20 cellular contexts compared by ENCODE assay signal in genomic region chr9:4022435-4023067, GRCh38.
DNase-seq lines count a peak whose midpoint lies in the region; ATAC-seq, FAIRE-seq and TF ChIP-seq lines count a peak whose summit lies in the region.
"Had no signal": no experiment of that assay in that cellular context is flagged by ENCODE, and none has a peak within 500 bp of the region (broad histone marks: within the 10 kb centered on the region; RNA-seq: fewer than 3 reads in every experiment).

No MANE protein-coding gene starts in this region.

- BruUV-seq in HepG2 (replicated peaks; lab: Mats Ljungman, UMichigan), result no TSS peak

- H4K20me1 ChIP-seq in HepG2 (ENCODE audit: insufficient read depth, low read length), result no peaks in the 10 kb centered on the region
- no peaks in the 10 kb centered on the region for H4K20me1 ChIP-seq in SK-N-SH (ENCODE audit: insufficient read depth)

- no peak overlapping the region for H3K4me2 ChIP-seq in HepG2 (ENCODE audit: low read depth, low read length)
- H3K4me2 ChIP-seq in SK-N-SH, result no peak overlapping the region

- TF ChIP-seq CTCF in liver (IDR thresholded peaks at IDR 0.05; ENCODE audit: low read depth, low read length, missing input control), result no peak
- no peak for TF ChIP-seq CTCF in HepG2 (CRISPR knock-in tag; IDR thresholded peaks at IDR 0.05)
- no peak for TF ChIP-seq CTCF in SK-N-SH (IDR thresholded peaks at IDR 0.05)
- no peak for TF ChIP-seq CTCF in right lobe of liver (IDR thresholded peaks at IDR 0.05)

- H2AFZ ChIP-seq in HepG2 (ENCODE audit: low read length) (no peak overlapping the region), SK-N-SH (ENCODE audit: low read depth) (no peak overlapping the region)
- H2AFZ ChIP-seq: GM23248 had no signal

- TF ChIP-seq POLR2A in HepG2 (IDR thresholded peaks at IDR 0.05; ENCODE audit: insufficient read depth in 1 of 2, low read depth in 2 of 2, low read length in 2 of 2), result no peak
- TF ChIP-seq POLR2A in right lobe of liver (IDR thresholded peaks at IDR 0.05), result no peak

- TF ChIP-seq RAD21 in liver (IDR thresholded peaks at IDR 0.05) (peak in 1 of 2 donors; percentile 34), HepG2 (CRISPR knock-in tag; IDR thresholded peaks at IDR 0.05) (no peak), SK-N-SH (IDR thresholded peaks at IDR 0.05; ENCODE audit: low read length) (no peak)

- H3K27me3 ChIP-seq in liver (ENCODE audit: control insufficient read depth in 4 of 4, insufficient read depth in 4 of 4, low read length in 3 of 4), result no peaks in the 10 kb centered on the region
- no peaks in the 10 kb centered on the region for H3K27me3 ChIP-seq in HepG2 (ENCODE audit: control insufficient read depth in 1 of 2, insufficient read depth in 2 of 2, low read length in 2 of 2)
- no peaks in the 10 kb centered on the region for H3K27me3 ChIP-seq in SK-N-SH (ENCODE audit: insufficient read depth)
- no peaks in the 10 kb centered on the region for H3K27me3 ChIP-seq in right lobe of liver

- 56% methylated on average over 4 of the region's 4 CpGs for WGBS in liver
- 56% methylated on average over 4 of the region's 4 CpGs for WGBS in HepG2 (ENCODE audit: low lambda C conversion rate)
- WGBS in SK-N-SH (ENCODE audit: low lambda C conversion rate), result 76% methylated on average over 4 of the region's 4 CpGs
- WGBS in right lobe of liver (ENCODE audit: insufficient coverage, low coverage, low lambda C conversion rate, missing lambda C conversion rate), result 53% methylated on average over 4 of the region's 4 CpGs

- POLR2A ChIA-PET in HepG2 (lab: Yijun Ruan, JAX), result no interaction called here
- POLR2A ChIA-PET in SK-N-SH (lab: Yijun Ruan, JAX), result no interaction called here

- no peaks in the 10 kb centered on the region for H3K9me2 ChIP-seq in SK-N-SH

- no peak for ATAC-seq in HepG2
- peak; percentile 76 to 95 (median 84) for ATAC-seq in right lobe of liver
- no peak for ATAC-seq in HG03469 (IDR thresholded peaks at IDR 0.05; ENCODE audit: unreplicated experiment)
- ATAC-seq: K562 had no signal

- FAIRE-seq in HepG2 (lab: Jason Lieb, UNC), result no peak
- FAIRE-seq: GM12891, GM18507, K562 had no signal

- TF ChIP-seq EP300 in HepG2 (IDR thresholded peaks at IDR 0.05; ENCODE audit: low read depth in 2 of 2, low read length in 2 of 2) (no peak), HepG2 (CRISPR knock-in tag; IDR thresholded peaks at IDR 0.05; ENCODE audit: borderline replicate concordance) (no peak), SK-N-SH (IDR thresholded peaks at IDR 0.05; ENCODE audit: borderline replicate concordance in 1 of 2, low read depth in 1 of 2, low read length in 1 of 2) (peak in 1 of 2 experiments; percentile 55; a peak in 1 of 4 replicates)

- H3K4me1 ChIP-seq in liver (ENCODE audit: control insufficient read depth in 4 of 4, insufficient read depth in 4 of 4, low read length in 3 of 4) (peaks cover 5 to 16% (median 10%) of the 10 kb centered on the region in 4 donors), HepG2 (ENCODE audit: insufficient read depth, low read length) (no peaks in the 10 kb centered on the region), SK-N-SH (ENCODE audit: control insufficient read depth in 1 of 2, insufficient read depth in 2 of 2, low read depth in 1 of 2, low read length in 1 of 2) (peaks cover 0 to 13% of the 10 kb centered on the region in 2 experiments; a peak in 3 of 4 replicates), right lobe of liver (peaks cover 0 to 16% (median 6%) of the 10 kb centered on the region in 4 donors)

- H3K4me3 ChIP-seq in liver (ENCODE audit: low read depth in 1 of 3, low read length in 3 of 3), result no peak overlapping the region
- H3K4me3 ChIP-seq in HepG2 (replicated peaks in 1 of 3; ENCODE audit: insufficient read depth in 1 of 3, low read depth in 2 of 3, low read length in 3 of 3), result no peak overlapping the region
- H3K4me3 ChIP-seq in SK-N-SH (ENCODE audit: low read depth in 2 of 2, low read length in 1 of 2), result no peak overlapping the region
- H3K4me3 ChIP-seq in right lobe of liver, result no peak overlapping the region
- H3K4me3 ChIP-seq: GM23248, K562 had no signal

- no peaks in the 10 kb centered on the region for H3K36me3 ChIP-seq in liver (ENCODE audit: control insufficient read depth in 4 of 4, insufficient read depth in 3 of 4, low read depth in 1 of 4, low read length in 3 of 4)
- H3K36me3 ChIP-seq in HepG2 (replicated peaks in 1 of 2; ENCODE audit: control insufficient read depth in 1 of 2, insufficient read depth in 2 of 2, low read length in 2 of 2), result no peaks in the 10 kb centered on the region
- H3K36me3 ChIP-seq in SK-N-SH (replicated peaks in 1 of 2; ENCODE audit: control insufficient read depth in 1 of 2, insufficient read depth in 2 of 2, low read length in 1 of 2), result no peaks in the 10 kb centered on the region
- no peaks in the 10 kb centered on the region for H3K36me3 ChIP-seq in right lobe of liver

- H3K27ac ChIP-seq in liver (ENCODE audit: low read depth in 1 of 2, low read length in 2 of 2) (no peak overlapping the region), HepG2 (ENCODE audit: extremely low read length, insufficient read depth, low read length) (no peak overlapping the region), SK-N-SH (ENCODE audit: low read depth in 2 of 2, low read length in 1 of 2) (no peak overlapping the region), right lobe of liver (no peak overlapping the region)
- H3K27ac ChIP-seq: GM23248, RWPE1 had no signal

- no peaks in the 10 kb centered on the region for H3K9me3 ChIP-seq in liver (ENCODE audit: control insufficient read depth in 4 of 4, low read length in 3 of 4)
- H3K9me3 ChIP-seq in HepG2 (ENCODE audit: low read length), result no peaks in the 10 kb centered on the region
- no peaks in the 10 kb centered on the region for H3K9me3 ChIP-seq in SK-N-SH
- no peaks in the 10 kb centered on the region for H3K9me3 ChIP-seq in right lobe of liver

- intact Hi-C loops in HepG2 (cut with micrococcal nuclease; ENCODE audit: unreplicated experiment) (no loop called here), right lobe of liver (cut with DNase I) (no loop called here)

- H3F3A ChIP-seq in SK-N-SH (replicated peaks; ENCODE audit: insufficient read depth), result no peaks in the 10 kb centered on the region

- CTCF ChIA-PET in HepG2 (lab: Yijun Ruan, JAX; ENCODE audit: low intra/inter-chr PET ratio, low total read pairs), result no interaction called here
- CTCF ChIA-PET in SK-N-SH (lab: Yijun Ruan, JAX), result no interaction called here

- H3K79me2 ChIP-seq in HepG2 (ENCODE audit: insufficient read depth, low read length), result no peaks in the 10 kb centered on the region
- H3K79me2 ChIP-seq in SK-N-SH (ENCODE audit: insufficient read depth), result peaks cover 3% of the 10 kb centered on the region; the same call in 1 of the 2 replicates

- no peak overlapping the region for H3K9ac ChIP-seq in liver (ENCODE audit: low read depth in 1 of 2, low read length in 2 of 2)
- H3K9ac ChIP-seq in HepG2 (ENCODE audit: insufficient read depth, low read depth, low read length), result no peak overlapping the region
- H3K9ac ChIP-seq in SK-N-SH, result no peak overlapping the region
- H3K9ac ChIP-seq: GM23248 had no signal

- in situ Hi-C loops in HepG2 (cut with HindIII; ENCODE audit: extremely low pct_ligation_motif_present, low pct_unique_long_range_greater_than_20kb) (no loop called here), ACHN (cut with HindIII; ENCODE audit: low pct_ligation_motif_present, low pct_unique_long_range_greater_than_20kb, low sequenced_read_pairs) (no loop called here)

- DNase-seq in HepG2 (ENCODE audit: low spot score) (no peak), SK-N-SH (peak; percentile 21), right lobe of liver (no peak), ACHN (no peak)
- DNase-seq in activated CD4-positive, CD25-positive, alpha-beta regulatory T cell (lab: John Stamatoyannopoulos, UW), result no peak
- DNase-seq: CD4-positive, alpha-beta T cell; GF-D8; GM23248; HCEC 1CT; MV-4-11; NCI-H2029; NCI-H345; NCI-H526 treated with DMSO at 0.1 percent for 48 hours; SW 1271 had no signal

TF ChIP-seq in liver, 16 proteins besides CTCF, POLR2A, EP300 and RAD21:
- TF ChIP-seq TAF1 (conservative IDR thresholded peaks at IDR 0.05), result no peak
- TF ChIP-seq HNF4A (conservative IDR thresholded peaks at IDR 0.05), result peak; percentile 25 to 33
- TF ChIP-seq GABPA (IDR thresholded peaks at IDR 0.05 in 1 of 2, conservative IDR thresholded peaks at IDR 0.05 in 1 of 2), result no peak
- peak; percentile 52 for TF ChIP-seq FOXA2 (IDR thresholded peaks at IDR 0.05)
- peak; percentile 20 for TF ChIP-seq FOXA1 (IDR thresholded peaks at IDR 0.05)
TF ChIP-seq in liver: peak in this region for 3.

TF ChIP-seq in HepG2, 621 proteins besides CTCF, POLR2A, EP300 and RAD21:
- no peak for TF ChIP-seq ZNF549 (CRISPR knock-in tag; IDR thresholded peaks at IDR 0.05)

TF ChIP-seq in SK-N-SH, 30 proteins besides CTCF, POLR2A, EP300 and RAD21:
- TF ChIP-seq, protein P1, sequence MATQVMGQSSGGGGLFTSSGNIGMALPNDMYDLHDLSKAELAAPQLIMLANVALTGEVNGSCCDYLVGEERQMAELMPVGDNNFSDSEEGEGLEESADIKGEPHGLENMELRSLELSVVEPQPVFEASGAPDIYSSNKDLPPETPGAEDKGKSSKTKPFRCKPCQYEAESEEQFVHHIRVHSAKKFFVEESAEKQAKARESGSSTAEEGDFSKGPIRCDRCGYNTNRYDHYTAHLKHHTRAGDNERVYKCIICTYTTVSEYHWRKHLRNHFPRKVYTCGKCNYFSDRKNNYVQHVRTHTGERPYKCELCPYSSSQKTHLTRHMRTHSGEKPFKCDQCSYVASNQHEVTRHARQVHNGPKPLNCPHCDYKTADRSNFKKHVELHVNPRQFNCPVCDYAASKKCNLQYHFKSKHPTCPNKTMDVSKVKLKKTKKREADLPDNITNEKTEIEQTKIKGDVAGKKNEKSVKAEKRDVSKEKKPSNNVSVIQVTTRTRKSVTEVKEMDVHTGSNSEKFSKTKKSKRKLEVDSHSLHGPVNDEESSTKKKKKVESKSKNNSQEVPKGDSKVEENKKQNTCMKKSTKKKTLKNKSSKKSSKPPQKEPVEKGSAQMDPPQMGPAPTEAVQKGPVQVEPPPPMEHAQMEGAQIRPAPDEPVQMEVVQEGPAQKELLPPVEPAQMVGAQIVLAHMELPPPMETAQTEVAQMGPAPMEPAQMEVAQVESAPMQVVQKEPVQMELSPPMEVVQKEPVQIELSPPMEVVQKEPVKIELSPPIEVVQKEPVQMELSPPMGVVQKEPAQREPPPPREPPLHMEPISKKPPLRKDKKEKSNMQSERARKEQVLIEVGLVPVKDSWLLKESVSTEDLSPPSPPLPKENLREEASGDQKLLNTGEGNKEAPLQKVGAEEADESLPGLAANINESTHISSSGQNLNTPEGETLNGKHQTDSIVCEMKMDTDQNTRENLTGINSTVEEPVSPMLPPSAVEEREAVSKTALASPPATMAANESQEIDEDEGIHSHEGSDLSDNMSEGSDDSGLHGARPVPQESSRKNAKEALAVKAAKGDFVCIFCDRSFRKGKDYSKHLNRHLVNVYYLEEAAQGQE (IDR thresholded peaks at IDR 0.05; ENCODE audit: low read depth, low read length), result no peak
- TF ChIP-seq RFX5 (IDR thresholded peaks at IDR 0.05; ENCODE audit: low read length), result no peak
- no peak for TF ChIP-seq ELF1 (IDR thresholded peaks at IDR 0.05)
- no peak for TF ChIP-seq YY1 (IDR thresholded peaks at IDR 0.05; ENCODE audit: low read depth)
- peak; percentile 52; the same call in 1 of the 2 replicates for TF ChIP-seq GATA2 (CRISPR knock-in tag; IDR thresholded peaks at IDR 0.05)
- no peak for TF ChIP-seq CHD2 (IDR thresholded peaks at IDR 0.05; ENCODE audit: low read length, partially characterized antibody)

Comparison
In these comparisons a context has a peak if more than half of its experiments do, and no peak if none do; other contexts are left out.
1. ATAC-seq: peak in right lobe of liver (4 of 4); none in HepG2 (single experiment) and HG03469 (single experiment).